In genomic region chr5:25334288-25334790, GRCh38 we compare ENCODE assay signal across 19 cellular contexts.
DNase-seq lines count a peak whose midpoint lies in the region; ATAC-seq and TF ChIP-seq lines count a peak whose summit lies in the region.
"Had no signal": no experiment of that assay in that cellular context is flagged by ENCODE, and none has a peak within 500 bp of the region (broad histone marks: within the 10 kb centered on the region; RNA-seq: fewer than 3 reads in every experiment).

No MANE protein-coding gene starts in this region.

- no peak for ATAC-seq in GM21515 (IDR thresholded peaks at IDR 0.05; ENCODE audit: unreplicated experiment)
- ATAC-seq: CD8-positive, alpha-beta T cell; GM12878; GM23338; HCT116 had no signal

- peak; percentile 81 for DNase-seq in NCI-H82 (lab: John Stamatoyannopoulos, UW)
- DNase-seq in WERI-Rb-1: peak; percentile 72
- DNase-seq in neuronal stem cell (ENCODE audit: low spot score): peak; percentile 36
- no peak for DNase-seq in chondrocyte (ENCODE audit: low spot score)
- no peak for DNase-seq in NCI-H2196 treated with DMSO at 0.1 percent for 48 hours (lab: John Stamatoyannopoulos, UW; ENCODE audit: unreplicated experiment)
- DNase-seq: Caco-2; CD4-positive, CD25-positive, alpha-beta regulatory T cell; CD8-positive, alpha-beta T cell; DMS153; DND-41; H9 had no signal

- no peak overlapping the region for H3K14ac ChIP-seq in neuronal stem cell (ENCODE audit: low read length)

- no peaks in the 10 kb centered on the region for H3K9me3 ChIP-seq in WERI-Rb-1 (ENCODE audit: severe bottlenecking)
- peaks cover 0 to 9% of the 10 kb centered on the region in 2 donors for H3K9me3 ChIP-seq in neuronal stem cell (replicated peaks in 1 of 2; ENCODE audit: control insufficient read depth in 2 of 2, insufficient read depth in 1 of 2, low read depth in 1 of 2, low read length in 2 of 2)
- H3K9me3 ChIP-seq: Caco-2 had no signal

- no peak overlapping the region for H2AK5ac ChIP-seq in neuronal stem cell (ENCODE audit: low read depth, low read length)

- no peak overlapping the region for H4K91ac ChIP-seq in neuronal stem cell (ENCODE audit: low read depth, low read length, poor library complexity)

- H3K23ac ChIP-seq in neuronal stem cell (ENCODE audit: low read depth, low read length, poor library complexity): no peak overlapping the region

- no peak overlapping the region for H2AFZ ChIP-seq in neuronal stem cell (ENCODE audit: low read length)
- H2AFZ ChIP-seq: GM23338 had no signal

- H3K4ac ChIP-seq in neuronal stem cell (ENCODE audit: low read length): no peak overlapping the region

- H4K8ac ChIP-seq in neuronal stem cell (ENCODE audit: low read depth, low read length): no peak overlapping the region

- peak overlapping the region; percentile 31 for H3K18ac ChIP-seq in neuronal stem cell (ENCODE audit: low read length)

- H3K27me3 Mint-ChIP-seq in chondrocyte (ENCODE audit: low read depth): no peaks in the 10 kb centered on the region
- H3K27me3 Mint-ChIP-seq: B cell; CD4-positive, CD25-positive, alpha-beta regulatory T cell had no signal

- H3K4me3 ChIP-seq in WERI-Rb-1 (ENCODE audit: low read depth, low read length) (no peak overlapping the region), neuronal stem cell (ENCODE audit: low read length in 2 of 2) (no peak overlapping the region)
- H3K4me3 ChIP-seq: BLaER1, GM12878, GM23338 had no signal

- no peak overlapping the region for H3K4me3 Mint-ChIP-seq in chondrocyte (ENCODE audit: unreplicated experiment)
- H3K4me3 Mint-ChIP-seq: B cell; CD4-positive, CD25-positive, alpha-beta regulatory T cell; CD8-positive, alpha-beta T cell; GM23338; H9 had no signal

- H2BK120ac ChIP-seq in neuronal stem cell (ENCODE audit: low read depth, low read length): no peak overlapping the region

- no peaks in the 10 kb centered on the region for H3K36me3 Mint-ChIP-seq in chondrocyte (ENCODE audit: low read depth)
- H3K36me3 Mint-ChIP-seq: CD4-positive, CD25-positive, alpha-beta regulatory T cell; CD8-positive, alpha-beta T cell had no signal

- H3K79me1 ChIP-seq in neuronal stem cell (ENCODE audit: low read depth, low read length): peaks cover 2% of the 10 kb centered on the region

- H3K4me1 Mint-ChIP-seq in chondrocyte (ENCODE audit: low read depth): no peaks in the 10 kb centered on the region
- H3K4me1 Mint-ChIP-seq: B cell, GM23338 had no signal

- H3K9ac ChIP-seq in neuronal stem cell (ENCODE audit: low read depth, low read length, poor library complexity): no peak overlapping the region
- H3K9ac ChIP-seq: BLaER1 had no signal

- H3K27ac ChIP-seq in WERI-Rb-1: no peak overlapping the region
- H3K27ac ChIP-seq in neuronal stem cell (replicated peaks; ENCODE audit: low read length): no peak overlapping the region
- H3K27ac ChIP-seq: 22Rv1, BLaER1, C4-2B had no signal

- H2BK12ac ChIP-seq in neuronal stem cell (ENCODE audit: low read length): no peak overlapping the region

- H3K27me3 ChIP-seq in WERI-Rb-1 (ENCODE audit: insufficient read depth, low read depth, severe bottlenecking) (no peaks in the 10 kb centered on the region), neuronal stem cell (ENCODE audit: control insufficient read depth in 3 of 3, insufficient read depth in 3 of 3, low read depth in 1 of 3, low read length in 3 of 3) (no peaks in the 10 kb centered on the region)
- H3K27me3 ChIP-seq: BLaER1 had no signal

- H3K36me3 ChIP-seq in WERI-Rb-1 (no peaks in the 10 kb centered on the region), neuronal stem cell (replicated peaks in 1 of 2; ENCODE audit: control insufficient read depth in 2 of 2, insufficient read depth in 2 of 2, low read length in 2 of 2) (no peaks in the 10 kb centered on the region)
- H3K36me3 ChIP-seq: BLaER1 had no signal

- H3K9me3 Mint-ChIP-seq in chondrocyte (ENCODE audit: low read depth): peaks cover 3% of the 10 kb centered on the region

- no peak overlapping the region for H3K27ac Mint-ChIP-seq in chondrocyte (ENCODE audit: unreplicated experiment)
- H3K27ac Mint-ChIP-seq: B cell; CD4-positive, CD25-positive, alpha-beta regulatory T cell; CD8-positive, alpha-beta T cell; GM23338 had no signal

- no peak for TF ChIP-seq CTCF in WERI-Rb-1 (IDR thresholded peaks at IDR 0.05; ENCODE audit: low read depth, low read length)
- TF ChIP-seq CTCF in chondrocyte (IDR thresholded peaks at IDR 0.05): no peak

- H3K4me2 ChIP-seq in neuronal stem cell (ENCODE audit: insufficient read depth, low read length, poor library complexity, severe bottlenecking): no peak overlapping the region
- H3K4me2 ChIP-seq: BLaER1, GM23338 had no signal

- no peak overlapping the region for H2BK5ac ChIP-seq in neuronal stem cell (ENCODE audit: low read length)

- no CpG with 5 or more reads among the region's 6 CpGs for WGBS in neuronal stem cell (ENCODE audit: extremely low coverage in 2 of 2, insufficient read length in 2 of 2, insufficient replicate concordance in 1 of 2), 2 donors

- peaks cover 0 to 4% of the 10 kb centered on the region in 2 donors for H3K4me1 ChIP-seq in neuronal stem cell (ENCODE audit: control insufficient read depth in 2 of 2, insufficient read depth in 1 of 2, low read depth in 1 of 2, low read length in 2 of 2)
- H3K4me1 ChIP-seq: BLaER1, Caco-2 had no signal

- H2BK15ac ChIP-seq in neuronal stem cell (ENCODE audit: low read length): no peak overlapping the region

Comparison
In these comparisons a context has a peak if more than half of its experiments do, and no peak if none do; other contexts are left out.
1. DNase-seq: peak in NCI-H82 (single experiment), WERI-Rb-1 (single experiment) and neuronal stem cell (single experiment); none in chondrocyte (single experiment) and NCI-H2196 treated with DMSO at 0.1 percent for 48 hours (single experiment).